ENCODE assay signal across 29 cellular contexts in the genomic region with DNA sequence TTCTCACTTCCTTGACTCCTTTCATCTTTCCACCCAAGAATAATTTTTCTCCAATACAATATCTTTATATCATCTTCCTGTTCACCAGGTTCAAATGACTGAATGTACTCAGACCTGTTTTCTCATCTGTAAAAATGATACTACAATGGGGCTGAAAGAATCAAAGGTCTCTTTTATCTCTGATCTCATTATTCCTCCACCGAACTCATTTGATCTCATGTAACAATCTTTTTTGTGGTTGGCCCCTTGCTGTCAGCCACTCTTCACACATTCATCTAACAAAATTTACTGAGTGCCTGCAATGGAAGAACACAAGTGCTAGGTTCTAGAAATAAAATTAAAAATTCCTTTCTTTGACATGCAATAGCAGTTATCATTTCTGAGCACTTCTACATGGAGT.
"Had no signal": no experiment of that assay in that cellular context is flagged by ENCODE, and none has a peak within 500 bp of the region (broad histone marks: within the 10 kb centered on the region; RNA-seq: fewer than 3 reads in every experiment).

No MANE protein-coding gene starts in this region.

- H3K9me3 ChIP-seq: lower lobe of right lung, neutrophil, right atrium auricular region, right lobe of liver, testis, thyroid gland, transverse colon, upper lobe of left lung, vagina had no signal

- H3K27ac ChIP-seq: lower lobe of right lung, neural progenitor cell, neutrophil, parathyroid adenoma, right atrium auricular region, right lobe of liver, testis, thyroid gland, transverse colon, upper lobe of left lung, vagina had no signal

- H3K9me3 Mint-ChIP-seq: nephron progenitor cell; neural progenitor cell; stimulated activated memory B cell treated with anti-CD40 and anti-IgM and Interleukin-4, amounts not matched to agents 10 μg/mL and 1 μg/mL and 100 μg/mL, for 72 hours; stimulated activated naive CD8-positive, alpha-beta T cell treated with anti-CD3 and anti-CD28 coated beads, Interleukin-15, amount 100 ng/mL, for 72 hours had no signal

- H3K36me3 ChIP-seq: lower lobe of right lung, neural progenitor cell, neutrophil, right atrium auricular region, right lobe of liver, thyroid gland, transverse colon, upper lobe of left lung, vagina had no signal

- H3K27me3 ChIP-seq: neural progenitor cell, neutrophil, right atrium auricular region, right lobe of liver, testis, thyroid gland, transverse colon, upper lobe of left lung, vagina had no signal

- H3K4me3 ChIP-seq: lower lobe of right lung, neural progenitor cell, right atrium auricular region, right lobe of liver, smooth muscle cell, testis, thyroid gland, transverse colon, upper lobe of left lung, vagina had no signal

- H3K36me3 Mint-ChIP-seq: natural killer cell; neural progenitor cell; stimulated activated memory B cell treated with anti-CD40 and anti-IgM and Interleukin-4, amounts not matched to agents 10 μg/mL and 1 μg/mL and 100 μg/mL, for 72 hours had no signal

- H3K4me1 Mint-ChIP-seq: natural killer cell; stimulated activated memory B cell treated with anti-CD40 and anti-IgM and Interleukin-4, amounts not matched to agents 10 μg/mL and 1 μg/mL and 100 μg/mL, for 72 hours had no signal

- H3K27ac Mint-ChIP-seq: natural killer cell; nephron progenitor cell; neural progenitor cell; progenitor cell of endocrine pancreas; stimulated activated memory B cell treated with anti-CD40 and anti-IgM and Interleukin-4, amounts not matched to agents 10 μg/mL and 1 μg/mL and 100 μg/mL, for 72 hours; stimulated activated naive CD8-positive, alpha-beta T cell treated with anti-CD3 and anti-CD28 coated beads, Interleukin-15, amount 100 ng/mL, for 72 hours had no signal

- ATAC-seq: left cardiac atrium; left lobe of liver; lower lobe of right lung; natural killer cell; right lobe of liver; stimulated activated memory B cell treated with anti-CD40 and anti-IgM and Interleukin-4, amounts not matched to agents 10 μg/mL and 1 μg/mL and 100 μg/mL, for 72 hours; stimulated activated naive CD8-positive, alpha-beta T cell treated with anti-CD3 and anti-CD28 coated beads, Interleukin-15, amount 100 ng/mL, for 72 hours had no signal

- H3K4me1 ChIP-seq: lower lobe of right lung, neural progenitor cell, right atrium auricular region, right lobe of liver, thyroid gland, transverse colon, upper lobe of left lung, vagina had no signal

- DNase-seq: hippocampal formation; kidney glomerular epithelial cell; left cardiac atrium; lower lobe of right lung; mammary epithelial cell; mesenchymal stem cell; natural killer cell; nephron progenitor cell; occipital lobe; right lobe of liver; stimulated activated CD4-positive, alpha-beta T cell treated with anti-CD3 and anti-CD28 coated beads, Interleukin-1b, Interleukin-23, amount 100 ng/mL, for 48 hours; stimulated activated CD4-positive, alpha-beta T cell treated with anti-CD3 and anti-CD28 coated beads, Interleukin-2, amount 100 ng/mL, for 48 hours; stimulated activated CD4-positive, alpha-beta T cell treated with anti-CD3 and anti-CD28 coated beads, Interleukin-4, amount 100 ng/mL, for 4 hours; stimulated activated CD8-positive, alpha-beta memory T cell treated with anti-CD3 and anti-CD28 coated beads, Interleukin-4, amount 100 ng/mL, for 48 hours; stimulated activated naive CD4-positive, alpha-beta T cell treated with Interleukin-2 at 50 U/mL for 16 hours; stimulated activated naive CD8-positive, alpha-beta T cell treated with anti-CD3 and anti-CD28 coated beads, Interleukin-15, amount 100 ng/mL, for 72 hours; testis; thyroid gland; transverse colon; upper lobe of left lung had no signal

- H3K4me3 Mint-ChIP-seq: natural killer cell; nephron progenitor cell; neural progenitor cell; stimulated activated memory B cell treated with anti-CD40 and anti-IgM and Interleukin-4, amounts not matched to agents 10 μg/mL and 1 μg/mL and 100 μg/mL, for 72 hours; stimulated activated naive CD8-positive, alpha-beta T cell treated with anti-CD3 and anti-CD28 coated beads, Interleukin-15, amount 100 ng/mL, for 72 hours had no signal

- H3K27me3 Mint-ChIP-seq: progenitor cell of endocrine pancreas had no signal
